8 cellular contexts compared by ENCODE assay signal in the genomic region with DNA sequence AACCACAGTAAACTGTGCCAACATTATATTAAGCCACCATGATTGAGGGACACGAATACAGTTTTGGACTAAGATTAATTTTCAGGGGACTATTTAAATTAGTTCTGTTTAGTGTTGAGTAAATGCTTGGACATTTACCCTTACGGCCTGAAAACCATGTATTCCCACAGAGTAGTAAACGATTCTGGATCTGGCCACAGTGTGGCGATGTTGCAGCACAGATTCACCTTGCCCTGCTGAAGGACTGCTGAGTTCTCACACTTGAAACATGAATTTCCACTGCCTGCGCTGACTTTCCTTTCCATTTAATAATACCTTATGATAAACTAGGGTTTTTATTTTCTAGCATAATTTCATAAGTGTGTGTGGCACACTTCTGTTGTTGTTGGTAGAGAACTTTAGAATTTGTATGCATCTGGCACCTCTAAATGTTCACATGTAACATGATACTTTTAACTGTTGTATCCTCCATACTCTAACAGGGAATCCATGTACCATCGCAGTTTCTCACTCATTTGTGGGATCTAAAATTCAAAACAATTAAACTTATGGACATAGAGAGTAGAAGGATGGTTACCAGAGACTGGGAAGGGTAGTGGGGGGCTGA. TPM values are rescaled to one million over a fixed set of nuclear protein-coding genes. Genes with fewer than 3 reads are reported as not detected.
DNase-seq lines count a peak whose midpoint lies in the region; ATAC-seq and TF ChIP-seq lines count a peak whose summit lies in the region.

No MANE protein-coding gene starts in this region.

- BruUV-seq in PC-9 (replicated peaks; lab: Mats Ljungman, UMichigan), result no TSS peak

- H3K27ac ChIP-seq in PC-9, result no peak overlapping the region

- no peaks in the 10 kb centered on the region for H3K4me1 ChIP-seq in PC-9 (replicated peaks; ENCODE audit: insufficient read depth)

- H3K4me2 ChIP-seq in PC-9, result no peak overlapping the region

- no peaks in the 10 kb centered on the region for H3K9me3 ChIP-seq in PC-9 (ENCODE audit: insufficient read depth, low read depth)

- CTCF ChIA-PET in PC-9 (lab: Charles Lee), result no interaction called here

- H3K4me3 ChIP-seq in PC-9, result no peak overlapping the region

- DNase-seq in G401 (ENCODE audit: low spot score), result peak; percentile 65
- peak; percentile 58 for DNase-seq in HS-27A (ENCODE audit: low read depth)
- peak in 1 of 2 experiments; percentile 59 for DNase-seq in PC-9
- DNase-seq in activated naive CD4-positive, alpha-beta T cell (lab: John Stamatoyannopoulos, UW), result peak in 3 of 4 experiments; percentile 0 to 21 (median 16)
- peak; percentile 72 for DNase-seq in globus pallidus (ENCODE audit: low spot score)
- peak; percentile 84 for DNase-seq in posterior vena cava (ENCODE audit: low spot score)

- H4K20me1 ChIP-seq in PC-9 (ENCODE audit: insufficient read depth), result no peaks in the 10 kb centered on the region

- H3F3A ChIP-seq in PC-9 (ENCODE audit: insufficient read depth, low read depth), result no peaks in the 10 kb centered on the region

- H3K27me3 ChIP-seq in PC-9 (ENCODE audit: insufficient read depth, low read depth), result no peaks in the 10 kb centered on the region

- H3K79me2 ChIP-seq in PC-9 (ENCODE audit: low read depth), result no peaks in the 10 kb centered on the region

- H3K9me2 ChIP-seq in PC-9 (ENCODE audit: insufficient read depth), result no peaks in the 10 kb centered on the region

- H3K36me3 ChIP-seq in PC-9 (ENCODE audit: low read depth), result no peaks in the 10 kb centered on the region

- in situ Hi-C loops in G401 (cut with HindIII; ENCODE audit: low sequenced_read_pairs), result no loop called here

- peak; percentile 96 for ATAC-seq in GM21515 (IDR thresholded peaks at IDR 0.05; ENCODE audit: unreplicated experiment)
- no peak for ATAC-seq in HG03108 (IDR thresholded peaks at IDR 0.05; ENCODE audit: unreplicated experiment)

- peak; percentile 84 for TF ChIP-seq CTCF in PC-9 (conservative IDR thresholded peaks at IDR 0.05)

- POLR2A ChIA-PET in PC-9 (lab: Charles Lee; ENCODE audit: unreplicated experiment), result no interaction called here

- H2AFZ ChIP-seq in PC-9, result no peak overlapping the region

- intact Hi-C loops in PC-9 (cut with micrococcal nuclease; ENCODE audit: unreplicated experiment) (loop anchor here (1.0 to 5.0 kb wide), 3 partner anchors 894 to 1888 kb away; no protein-coding TSS in a partner anchor), posterior vena cava (cut with DNase I) (loop anchor here in 1 of 2 donors (10.0 kb wide), 1 partner anchor 1981 kb away; no protein-coding TSS in a partner anchor)

RNA-seq across cellular contexts. Expression of a gene that starts 53.9 kb away (rescaled TPM):
- total RNA-seq in G401 (2014; rRNA removed; shearing (Covaris generic)), result 23.9 and 32.5 TPM in 2 replicates
- total RNA-seq in PC-9 (2021) (12.8 and 18.6 TPM in 2 replicates), posterior vena cava (10 to 100 TPM; 19.8 to 22.9 TPM)
